In the genomic region with DNA sequence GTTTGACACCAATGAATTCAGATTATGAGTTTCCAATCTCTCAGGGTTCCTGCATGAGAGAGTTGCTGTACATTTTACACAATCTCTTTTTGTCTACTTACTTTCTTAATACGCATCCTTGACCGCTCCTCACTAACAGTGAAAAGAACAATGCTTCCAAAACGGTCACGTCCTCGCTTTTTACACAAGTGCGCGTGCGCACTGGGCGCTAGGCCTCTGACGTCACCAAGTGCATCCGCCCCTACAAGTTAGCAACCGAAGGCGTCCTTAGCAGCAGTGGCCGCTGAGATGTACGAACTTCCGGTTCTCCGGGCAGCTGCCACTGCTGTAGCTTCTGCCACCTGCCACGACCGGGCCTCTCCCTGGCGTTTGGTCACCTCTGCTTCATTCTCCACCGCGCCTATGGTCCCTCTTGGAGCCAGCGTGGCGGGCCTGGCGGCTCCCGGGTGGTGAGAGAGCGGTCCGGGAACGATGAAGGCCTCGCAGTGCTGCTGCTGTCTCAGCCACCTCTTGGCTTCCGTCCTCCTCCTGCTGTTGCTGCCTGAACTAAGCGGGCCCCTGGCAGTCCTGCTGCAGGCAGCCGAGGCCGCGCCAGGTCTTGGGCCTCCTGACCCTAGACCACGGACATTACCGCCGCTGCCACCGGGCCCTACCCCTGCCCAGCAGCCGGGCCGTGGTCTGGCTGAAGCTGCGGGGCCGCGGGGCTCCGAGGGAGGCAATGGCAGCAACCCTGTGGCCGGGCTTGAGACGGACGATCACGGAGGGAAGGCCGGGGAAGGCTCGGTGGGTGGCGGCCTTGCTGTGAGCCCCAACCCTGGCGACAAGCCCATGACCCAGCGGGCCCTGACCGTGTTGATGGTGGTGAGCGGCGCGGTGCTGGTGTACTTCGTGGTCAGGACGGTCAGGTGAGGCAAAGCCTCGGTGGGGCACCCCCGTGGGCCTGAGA, we compare ENCODE assay signal across 1 cellular context.
TF ChIP-seq lines count a peak whose summit lies in the region.

A gene (plus strand): TSS at position 315 of the 946 bp plus-strand sequence. CDS start 157 bp downstream, at position 472.

TF ChIP-seq in WTC11, 78 proteins besides CTCF, POLR2A, EP300 and RAD21 (continued from another document):
- TF ChIP-seq, protein P1, sequence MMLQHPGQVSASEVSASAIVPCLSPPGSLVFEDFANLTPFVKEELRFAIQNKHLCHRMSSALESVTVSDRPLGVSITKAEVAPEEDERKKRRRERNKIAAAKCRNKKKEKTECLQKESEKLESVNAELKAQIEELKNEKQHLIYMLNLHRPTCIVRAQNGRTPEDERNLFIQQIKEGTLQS (CRISPR knock-in tag; conservative IDR thresholded peaks at IDR 0.05), result no peak
- TF ChIP-seq, protein P2, sequence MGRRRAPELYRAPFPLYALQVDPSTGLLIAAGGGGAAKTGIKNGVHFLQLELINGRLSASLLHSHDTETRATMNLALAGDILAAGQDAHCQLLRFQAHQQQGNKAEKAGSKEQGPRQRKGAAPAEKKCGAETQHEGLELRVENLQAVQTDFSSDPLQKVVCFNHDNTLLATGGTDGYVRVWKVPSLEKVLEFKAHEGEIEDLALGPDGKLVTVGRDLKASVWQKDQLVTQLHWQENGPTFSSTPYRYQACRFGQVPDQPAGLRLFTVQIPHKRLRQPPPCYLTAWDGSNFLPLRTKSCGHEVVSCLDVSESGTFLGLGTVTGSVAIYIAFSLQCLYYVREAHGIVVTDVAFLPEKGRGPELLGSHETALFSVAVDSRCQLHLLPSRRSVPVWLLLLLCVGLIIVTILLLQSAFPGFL (CRISPR knock-in tag; IDR thresholded peaks at IDR 0.05; ENCODE audit: borderline replicate concordance), result no peak
- peak; percentile 82; the same call in 1 of the 2 replicates for TF ChIP-seq FOXP1 (CRISPR knock-in tag; IDR thresholded peaks at IDR 0.05; ENCODE audit: borderline replicate concordance)
- TF ChIP-seq ATF1 (CRISPR knock-in tag; IDR thresholded peaks at IDR 0.05), result no peak
- TF ChIP-seq TP53 (CRISPR knock-in tag; IDR thresholded peaks at IDR 0.05), result no peak
